ENCODE assay signal across 34 cellular contexts in genomic region chr7:121618182-121618581, GRCh38.
"Had no signal": no experiment of that assay in that cellular context is flagged by ENCODE, and none has a peak within 500 bp of the region (broad histone marks: within the 10 kb centered on the region; RNA-seq: fewer than 3 reads in every experiment).

No MANE protein-coding gene starts in this region.

- H3K4me1 ChIP-seq: ascending aorta had no signal

- H3K9me3 ChIP-seq: ascending aorta had no signal

- H3K4me1 Mint-ChIP-seq: activated B cell treated with CpG ODN at 0.5 μM for 24 hours; activated CD4-positive, alpha-beta T cell treated with anti-CD3 and anti-CD28 coated beads, Interleukin-2, amount 10 ng/mL, durations not matched to agents 24 days and 14 days; activated naive CD4-positive, alpha-beta T cell treated with anti-CD3 and anti-CD28 coated beads, Interleukin-2, amount 10 ng/mL, durations not matched to agents 7 days and 5 days; activated naive CD4-positive, alpha-beta T cell treated with anti-CD3 and anti-CD28 coated beads, Interleukin-2, amount 50 U/mL, for 24 hours; activated naive CD8-positive, alpha-beta T cell treated with anti-CD3 and anti-CD28 coated beads, Interleukin-2, amount 10 ng/mL, durations not matched to agents 7 days and 5 days; activated naive CD8-positive, alpha-beta T cell treated with anti-CD3 and anti-CD28 coated beads, Interleukin-2, amount 50 U/mL, for 24 hours; central memory CD8-positive, alpha-beta T cell had no signal

- H3K27me3 Mint-ChIP-seq: activated CD4-positive, alpha-beta memory T cell treated with anti-CD3 and anti-CD28 coated beads for 36 hours; activated CD4-positive, alpha-beta T cell treated with anti-CD3 and anti-CD28 coated beads, Interleukin-2, amount 10 ng/mL, durations not matched to agents 24 days and 14 days; activated CD8-positive, alpha-beta T cell treated with anti-CD3 and anti-CD28 coated beads for 36 hours; activated naive CD4-positive, alpha-beta T cell treated with anti-CD3 and anti-CD28 coated beads, Interleukin-2, amount 10 ng/mL, durations not matched to agents 7 days and 5 days; activated naive CD8-positive, alpha-beta T cell treated with anti-CD3 and anti-CD28 coated beads, Interleukin-2, amount 10 ng/mL, durations not matched to agents 7 days and 5 days; activated naive CD8-positive, alpha-beta T cell treated with anti-CD3 and anti-CD28 coated beads, Interleukin-2, amount 50 U/mL, for 24 hours; activated T-cell treated with anti-CD3 and anti-CD28 coated beads, Interleukin-2, amount 50 U/mL, for 24 hours; central memory CD8-positive, alpha-beta T cell had no signal

- H3K36me3 Mint-ChIP-seq: activated CD4-positive, alpha-beta memory T cell treated with anti-CD3 and anti-CD28 coated beads for 36 hours; activated naive CD4-positive, alpha-beta T cell treated with anti-CD3 and anti-CD28 coated beads, Interleukin-2, amount 10 ng/mL, durations not matched to agents 7 days and 5 days; activated naive CD4-positive, alpha-beta T cell treated with anti-CD3 and anti-CD28 coated beads, Interleukin-2, amount 50 U/mL, for 24 hours; activated naive CD8-positive, alpha-beta T cell; activated naive CD8-positive, alpha-beta T cell treated with anti-CD3 and anti-CD28 coated beads, Interleukin-2, amount 10 ng/mL, durations not matched to agents 7 days and 5 days; brain had no signal

- H3K36me3 ChIP-seq: ascending aorta, cardiac muscle cell had no signal

- H3K9me3 Mint-ChIP-seq: activated CD4-positive, alpha-beta T cell treated with anti-CD3 and anti-CD28 coated beads, Interleukin-2, amount 10 ng/mL, durations not matched to agents 24 days and 14 days; activated naive CD4-positive, alpha-beta T cell treated with anti-CD3 and anti-CD28 coated beads, Interleukin-2, amount 10 ng/mL, durations not matched to agents 7 days and 5 days; activated naive CD8-positive, alpha-beta T cell treated with anti-CD3 and anti-CD28 coated beads, Interleukin-2, amount 10 ng/mL, durations not matched to agents 7 days and 5 days; activated naive CD8-positive, alpha-beta T cell treated with anti-CD3 and anti-CD28 coated beads, Interleukin-2, amount 50 U/mL, for 24 hours; central memory CD8-positive, alpha-beta T cell; T-helper 1 cell treated with Interleukin-12 subunit alpha and Interleukin-12 subunit beta and Interleukin-4 antibody, amounts not matched to agents 30 μg/mL and 1 μg/mL, for 36 hours; T-helper 2 cell treated with Interferon-gamma antibody and Interleukin-4, amounts not matched to agents 5 μg/mL and 100 μg/mL, for 36 hours had no signal

- ATAC-seq: activated CD8-positive, alpha-beta T cell treated with anti-CD3 and anti-CD28 coated beads for 36 hours; activated naive CD8-positive, alpha-beta T cell treated with anti-CD3 and anti-CD28 coated beads, Interleukin-2, amount 50 U/mL, for 24 hours had no signal

- H3K27me3 ChIP-seq: ascending aorta, cardiac muscle cell had no signal

- H3K4me3 Mint-ChIP-seq: activated B cell treated with CpG ODN at 0.5 μM for 24 hours; activated CD4-positive, alpha-beta memory T cell treated with anti-CD3 and anti-CD28 coated beads for 36 hours; activated CD4-positive, alpha-beta T cell treated with anti-CD3 and anti-CD28 coated beads, Interleukin-2, amount 10 ng/mL, durations not matched to agents 24 days and 14 days; activated CD8-positive, alpha-beta T cell treated with anti-CD3 and anti-CD28 coated beads for 36 hours; activated naive CD4-positive, alpha-beta T cell treated with anti-CD3 and anti-CD28 coated beads, Interleukin-2, amount 10 ng/mL, durations not matched to agents 7 days and 5 days; activated naive CD4-positive, alpha-beta T cell treated with anti-CD3 and anti-CD28 coated beads, Interleukin-2, amount 50 U/mL, for 24 hours; activated naive CD8-positive, alpha-beta T cell; activated naive CD8-positive, alpha-beta T cell treated with anti-CD3 and anti-CD28 coated beads, Interleukin-2, amount 10 ng/mL, durations not matched to agents 7 days and 5 days; activated naive CD8-positive, alpha-beta T cell treated with anti-CD3 and anti-CD28 coated beads, Interleukin-2, amount 50 U/mL, for 24 hours; activated T-cell treated with anti-CD3 and anti-CD28 coated beads, Interleukin-2, amount 50 U/mL, for 24 hours; brain; central memory CD8-positive, alpha-beta T cell; T-helper 1 cell treated with Interleukin-12 subunit alpha and Interleukin-12 subunit beta and Interleukin-4 antibody, amounts not matched to agents 30 μg/mL and 1 μg/mL, for 36 hours; T-helper 2 cell treated with Interferon-gamma antibody and Interleukin-4, amounts not matched to agents 5 μg/mL and 100 μg/mL, for 36 hours had no signal

- H3K4me3 ChIP-seq: ascending aorta, cardiac muscle cell had no signal

- FAIRE-seq: bronchial epithelial cell, TTC549 had no signal

- H3K27ac Mint-ChIP-seq: activated B cell treated with CpG ODN at 0.5 μM for 24 hours; activated CD4-positive, alpha-beta memory T cell treated with anti-CD3 and anti-CD28 coated beads for 36 hours; activated CD4-positive, alpha-beta T cell treated with anti-CD3 and anti-CD28 coated beads, Interleukin-2, amount 10 ng/mL, durations not matched to agents 24 days and 14 days; activated CD8-positive, alpha-beta T cell treated with anti-CD3 and anti-CD28 coated beads for 36 hours; activated naive CD4-positive, alpha-beta T cell treated with anti-CD3 and anti-CD28 coated beads, Interleukin-2, amount 10 ng/mL, durations not matched to agents 7 days and 5 days; activated naive CD4-positive, alpha-beta T cell treated with anti-CD3 and anti-CD28 coated beads, Interleukin-2, amount 50 U/mL, for 24 hours; activated naive CD8-positive, alpha-beta T cell; activated naive CD8-positive, alpha-beta T cell treated with anti-CD3 and anti-CD28 coated beads, Interleukin-2, amount 10 ng/mL, durations not matched to agents 7 days and 5 days; activated naive CD8-positive, alpha-beta T cell treated with anti-CD3 and anti-CD28 coated beads, Interleukin-2, amount 50 U/mL, for 24 hours; activated T-cell treated with anti-CD3 and anti-CD28 coated beads, Interleukin-2, amount 50 U/mL, for 24 hours; brain; T-helper 1 cell treated with Interleukin-12 subunit alpha and Interleukin-12 subunit beta and Interleukin-4 antibody, amounts not matched to agents 30 μg/mL and 1 μg/mL, for 36 hours; T-helper 2 cell treated with Interferon-gamma antibody and Interleukin-4, amounts not matched to agents 5 μg/mL and 100 μg/mL, for 36 hours had no signal

- DNase-seq: activated B cell treated with CpG ODN at 0.5 μM for 24 hours; activated CD4-positive, alpha-beta memory T cell treated with anti-CD3 and anti-CD28 coated beads for 36 hours; activated CD4-positive, alpha-beta T cell treated with anti-CD3 and anti-CD28 coated beads for 4 hours; activated CD4-positive, alpha-beta T cell treated with anti-CD3 and anti-CD28 coated beads, Interleukin-2, amount 10 ng/mL, durations not matched to agents 24 days and 14 days; activated CD4-positive, alpha-beta T cell treated with anti-CD3 and anti-CD28 coated beads, Interleukin-2, amount 50 U/mL, for 1 hour; activated CD4-positive, alpha-beta T cell treated with anti-CD3 and anti-CD28 coated beads, Interleukin-2, amount 50 U/mL, for 4 hours; activated CD4-positive, CD25-positive, alpha-beta regulatory T cell treated with anti-CD3 and anti-CD28 coated beads, Interleukin-2, amount 50 U/mL, for 72 hours; activated CD8-positive, alpha-beta memory T cell treated with anti-CD3 and anti-CD28 coated beads, Interleukin-2, amount 50 U/mL, for 4 hours; activated CD8-positive, alpha-beta T cell treated with anti-CD3 and anti-CD28 coated beads for 36 hours; activated gamma-delta T cell; activated naive CD4-positive, alpha-beta T cell treated with anti-CD3 and anti-CD28 coated beads, Interleukin-2, amount 10 ng/mL, durations not matched to agents 7 days and 5 days; activated naive CD4-positive, alpha-beta T cell treated with Interleukin-2 at 50 U/mL for 16 hours; activated naive CD8-positive, alpha-beta T cell treated with anti-CD3 and anti-CD28 coated beads, Interleukin-2, amount 10 ng/mL, durations not matched to agents 7 days and 5 days; activated naive CD8-positive, alpha-beta T cell treated with anti-CD3 and anti-CD28 coated beads, Interleukin-2, amount 50 U/mL, for 24 hours; activated T-cell treated with anti-CD3 and anti-CD28 coated beads, Interleukin-2, amount 50 U/mL, for 24 hours; activated T-cell treated with anti-CD3 and anti-CD28 coated beads, Interleukin-2, amount 50 U/mL, for 48 hours; amygdala; anterior cingulate cortex; caudate nucleus; cerebellar nuclear complex; T-helper 1 cell; T-helper 2 cell; T-helper 9 cell had no signal

- H3K27ac ChIP-seq: ascending aorta, cardiac muscle cell, VCaP had no signal
